17 cellular contexts compared by ENCODE assay signal in genomic region chr11:78402842-78403241, GRCh38. TPM values are rescaled to one million over a fixed set of nuclear protein-coding genes. Genes with fewer than 3 reads are reported as not detected.
DNase-seq lines count a peak whose midpoint lies in the region; ATAC-seq, FAIRE-seq and TF ChIP-seq lines count a peak whose summit lies in the region.
"Had no signal": no experiment of that assay in that cellular context is flagged by ENCODE, and none has a peak within 500 bp of the region (broad histone marks: within the 10 kb centered on the region; RNA-seq: fewer than 3 reads in every experiment).

No MANE protein-coding gene starts in this region.

- H3K18ac ChIP-seq in trophoblast cell (ENCODE audit: low read length): no peak overlapping the region

- no peak for TF ChIP-seq CTCF in DND-41 (IDR thresholded peaks at IDR 0.05; ENCODE audit: borderline replicate concordance, extremely low read depth, low read length, poor library complexity, severe bottlenecking)
- no peak for TF ChIP-seq CTCF in NB4 (IDR thresholded peaks at IDR 0.05; ENCODE audit: low read depth, low read length)
- no peak for TF ChIP-seq CTCF in K562 (IDR thresholded peaks at IDR 0.05 in 2 of 3, conservative IDR thresholded peaks at IDR 0.05 in 1 of 3; ENCODE audit: insufficient read depth in 2 of 3, low read depth in 1 of 3, low read length in 3 of 3)

- POLR2A ChIA-PET in K562 (lab: Yijun Ruan, JAX): interaction anchor here (0.6 to 1.4 kb wide), 2 partner anchors 10 to 30 kb away, joined by 3 to 5 read pairs; no protein-coding TSS in a partner anchor

- TF ChIP-seq RAD21 in K562 (CRISPR knock-in tag; conservative IDR thresholded peaks at IDR 0.05 in 1 of 2, IDR thresholded peaks at IDR 0.05 in 1 of 2): no peak

- H3K9me3 ChIP-seq in DND-41 (ENCODE audit: insufficient read depth, low read length, severe bottlenecking) (no peaks in the 10 kb centered on the region), K562 (replicated peaks; ENCODE audit: control insufficient read depth, insufficient read depth, low read depth, low read length) (no peaks in the 10 kb centered on the region), trophoblast cell (ENCODE audit: insufficient read depth, low read depth, low read length) (peaks cover 2% of the 10 kb centered on the region)
- H3K9me3 ChIP-seq: HAP-1 had no signal

- 91% methylated on average over 4 of the region's 4 CpGs for WGBS in K562 (ENCODE audit: insufficient coverage, low coverage, missing lambda C conversion rate)
- no CpG with 5 or more reads among the region's 4 CpGs for WGBS in trophoblast cell (ENCODE audit: extremely low coverage, insufficient coverage, insufficient read length)

- in situ Hi-C loops in K562 (cut with MboI): no loop called here

- H3K4me2 ChIP-seq in DND-41 (ENCODE audit: insufficient read depth, low read length) (no peak overlapping the region), K562 (ENCODE audit: insufficient read depth, low read length) (no peak overlapping the region), trophoblast cell (ENCODE audit: low read length) (no peak overlapping the region)

- H3K79me2 ChIP-seq in DND-41 (ENCODE audit: insufficient read depth, low read length): peaks cover 100% of the 10 kb centered on the region
- peaks cover 92% of the 10 kb centered on the region for H3K79me2 ChIP-seq in K562 (ENCODE audit: control insufficient read depth, insufficient read depth, low read length)
- peaks cover 26% of the 10 kb centered on the region for H3K79me2 ChIP-seq in trophoblast cell (ENCODE audit: control insufficient read depth, insufficient read depth, low read length, poor library complexity)

- no peak overlapping the region for H2AK5ac ChIP-seq in trophoblast cell (ENCODE audit: low read length)

- no peak overlapping the region for H4K12ac ChIP-seq in trophoblast cell (ENCODE audit: low read depth, low read length)

- intact Hi-C loops in K562 (cut with micrococcal nuclease): no loop called here

- H3K9me1 ChIP-seq in K562 (ENCODE audit: control insufficient read depth, insufficient read depth, low read length): no peaks in the 10 kb centered on the region

- H2BK120ac ChIP-seq in trophoblast cell (ENCODE audit: insufficient read depth, low read length, poor library complexity): no peak overlapping the region

- no peak overlapping the region for H4K91ac ChIP-seq in trophoblast cell (ENCODE audit: low read depth, low read length)

- no peak overlapping the region for H3K14ac ChIP-seq in trophoblast cell (ENCODE audit: low read length)

- H3K23ac ChIP-seq in trophoblast cell (ENCODE audit: low read length): no peak overlapping the region

- H4K8ac ChIP-seq in trophoblast cell (ENCODE audit: low read depth, low read length): no peak overlapping the region

- H3K36me3 ChIP-seq in DND-41 (ENCODE audit: insufficient read depth, low read length): peaks cover 42% of the 10 kb centered on the region
- H3K36me3 ChIP-seq in K562 (ENCODE audit: control insufficient read depth, insufficient read depth, low read length): peaks cover 10% of the 10 kb centered on the region; the same call in 2 of the 3 replicates
- H3K36me3 ChIP-seq in trophoblast cell (ENCODE audit: control insufficient read depth in 1 of 2, insufficient read depth in 2 of 2, low read length in 2 of 2): peaks cover 0 to 3% of the 10 kb centered on the region in 2 experiments
- H3K36me3 ChIP-seq: HAP-1 had no signal

- DNase-seq in DND-41 (no peak), NB4 (ENCODE audit: low read depth) (peak; percentile 21), K562 (ENCODE audit: extremely low read depth in 1 of 4, low spot score in 3 of 4) (no peak), trophoblast cell (no peak), cortex of kidney (lab: John Stamatoyannopoulos, UW) (no peak), HuH-7 (ENCODE audit: low spot score) (no peak)
- DNase-seq: CD8-positive, alpha-beta T cell; COR-L47; DMS 273 treated with DMSO at 0.1 percent for 48 hours; DMS53; GM23248 had no signal

- no peak for FAIRE-seq in K562 (lab: Jason Lieb, UNC)
- FAIRE-seq: G401.6, GM12891, HTR-8/SVneo had no signal

- TF ChIP-seq EP300 in K562 (IDR thresholded peaks at IDR 0.05; ENCODE audit: low read length): no peak

- peak overlapping the region; percentile 76 for H3K4ac ChIP-seq in trophoblast cell (ENCODE audit: low read depth, low read length)

- no TSS peak for BruUV-seq in K562 (replicated peaks; lab: Mats Ljungman, UMichigan)

- peaks cover 70% of the 10 kb centered on the region for H3K4me1 ChIP-seq in DND-41 (ENCODE audit: insufficient read depth, low read length)
- H3K4me1 ChIP-seq in K562 (replicated peaks in 1 of 2; ENCODE audit: control insufficient read depth in 2 of 2, insufficient read depth in 2 of 2, low read length in 2 of 2): peaks cover 16 to 37% of the 10 kb centered on the region in 2 experiments
- peaks cover 13 to 29% of the 10 kb centered on the region in 2 experiments for H3K4me1 ChIP-seq in trophoblast cell (ENCODE audit: control insufficient read depth in 1 of 2, insufficient read depth in 2 of 2, low read length in 2 of 2)

- ATAC-seq in DND-41 (ENCODE audit: insufficient read depth, low read depth) (no peak; the same call in 2 of the 3 replicates), K562 (no peak), HG02981 (IDR thresholded peaks at IDR 0.05; ENCODE audit: unreplicated experiment) (no peak)
- ATAC-seq: CD8-positive, alpha-beta T cell had no signal

- peaks cover 19% of the 10 kb centered on the region for H3K79me1 ChIP-seq in trophoblast cell (ENCODE audit: low read length)

- H2BK12ac ChIP-seq in trophoblast cell (ENCODE audit: low read length): no peak overlapping the region

- peak overlapping the region; percentile 18; the same call in 1 of the 2 replicates for H3K27ac ChIP-seq in DND-41 (ENCODE audit: low read length)
- no peak overlapping the region for H3K27ac ChIP-seq in K562 (ENCODE audit: extremely low read depth, low read depth, low read length)
- H3K27ac ChIP-seq in trophoblast cell (ENCODE audit: low read depth, low read length): no peak overlapping the region
- H3K27ac ChIP-seq: BLaER1 treated with 17β-estradiol and CSF1 and Interleukin-3, amounts not matched to agents 10 nM and 100 nM; GM23248 had no signal

- H2AFZ ChIP-seq in DND-41 (ENCODE audit: low read depth, low read length): no peak overlapping the region
- H2AFZ ChIP-seq in K562 (ENCODE audit: low read depth, low read length): no peak overlapping the region
- no peak overlapping the region for H2AFZ ChIP-seq in trophoblast cell (ENCODE audit: insufficient read depth, low read length, poor library complexity)
- H2AFZ ChIP-seq: GM23248 had no signal

- H4K20me1 ChIP-seq in DND-41 (ENCODE audit: insufficient read depth, low read length): peaks cover 82% of the 10 kb centered on the region
- H4K20me1 ChIP-seq in K562 (replicated peaks; ENCODE audit: control insufficient read depth, insufficient read depth, low read length): no peaks in the 10 kb centered on the region

- H2BK5ac ChIP-seq in trophoblast cell (ENCODE audit: low read depth, low read length, poor library complexity): no peak overlapping the region

- TF ChIP-seq POLR2A in NB4 (IDR thresholded peaks at IDR 0.05; ENCODE audit: extremely low read depth, insufficient read length) (no peak), K562 (conservative IDR thresholded peaks at IDR 0.05) (no peak)

- CTCF ChIA-PET in K562 (lab: Yijun Ruan, JAX; ENCODE audit: low intra/inter-chr PET ratio): no interaction called here

- no peak overlapping the region for H3K9ac ChIP-seq in DND-41 (ENCODE audit: low read depth, low read length)
- H3K9ac ChIP-seq in K562 (ENCODE audit: insufficient read depth in 1 of 2, low read depth in 2 of 2, low read length in 2 of 2): no peak overlapping the region
- no peak overlapping the region for H3K9ac ChIP-seq in trophoblast cell (ENCODE audit: low read length)
- H3K9ac ChIP-seq: BLaER1 treated with 17β-estradiol and CSF1 and Interleukin-3, amounts not matched to agents 10 nM and 100 nM; GM23248 had no signal

- H3K4me3 ChIP-seq in DND-41 (ENCODE audit: low read depth in 1 of 2, low read length in 2 of 2): no peak overlapping the region
- no peak overlapping the region for H3K4me3 ChIP-seq in NB4 (ENCODE audit: low read depth, low read length)
- H3K4me3 ChIP-seq in K562: no peak overlapping the region
- no peak overlapping the region for H3K4me3 ChIP-seq in trophoblast cell (ENCODE audit: low read depth, low read length)
- H3K4me3 ChIP-seq: BLaER1 treated with 17β-estradiol and CSF1 and Interleukin-3, amounts not matched to agents 10 nM and 100 nM; GM23248; HAP-1 had no signal

- H3K27me3 ChIP-seq in DND-41 (ENCODE audit: insufficient read depth, low read length, poor library complexity) (no peaks in the 10 kb centered on the region), K562 (ENCODE audit: control insufficient read depth in 2 of 2, insufficient read depth in 2 of 2, low read length in 2 of 2) (no peaks in the 10 kb centered on the region), trophoblast cell (ENCODE audit: insufficient read depth, low read length) (no peaks in the 10 kb centered on the region)
- H3K27me3 ChIP-seq: BLaER1 treated with 17β-estradiol and CSF1 and Interleukin-3, amounts not matched to agents 10 nM and 100 nM had no signal

RNA-seq across cellular contexts. Expression of gene GAB2, which starts 14.8 kb away (rescaled TPM):
- 43.7 and 72.8 TPM in 2 replicates for total RNA-seq in K562 (2011; cell fraction: chromatin; rRNA removed; ENCODE audit: low replicate concordance)
- total RNA-seq in K562 (2011; cell fraction: nucleolus; rRNA removed): 21.3 and 24.9 TPM in 2 replicates
- 28.6 and 29.0 TPM in 2 replicates for total RNA-seq in K562 (2011; cell fraction: nucleoplasm; rRNA removed)
- total RNA-seq in K562 (2014; rRNA removed) (13.7 and 15.0 TPM in 2 replicates), K562 (2014; rRNA removed; fragmentation: Illumina TruSeq; extraction: Trizol) (17.6 and 18.6 TPM in 2 replicates), K562 (2015; rRNA removed; fragmentation: Illumina TruSeq; extraction: Trizol) (18.1 and 18.7 TPM in 2 replicates), K562 (2021) (25.4 and 35.2 TPM in 2 replicates)
- polyA plus RNA-seq in K562 (2011; rRNA removed) (11.9 and 15.5 TPM in 2 replicates), K562 (2014; fragmentation: Illumina TruSeq; extraction: Trizol) (24.7 and 25.9 TPM in 2 replicates), K562 (2014; fragmentation: Nextera tagmentation; extraction: Ambion mirVana) (1 to 10 TPM; 2.3 to 6.5 TPM), K562 (2014; rRNA removed) (10.9 and 16.1 TPM in 2 replicates)
- 10.3 and 11.7 TPM in 2 replicates for polyA plus RNA-seq in K562 (2011; cell fraction: cytosol; rRNA removed)
- polyA plus RNA-seq in K562 (2011; cell fraction: nucleus; rRNA removed): 25.3 and 30.6 TPM in 2 replicates
- 23.9 and 82.9 TPM in 2 replicates for polyA plus RNA-seq in K562 (2012)
- 25.7 and 32.4 TPM in 2 replicates for polyA minus RNA-seq in K562 (2011; rRNA and poly(A)+ RNA removed)
- polyA minus RNA-seq in K562 (2011; cell fraction: cytosol; rRNA and poly(A)+ RNA removed): 9.1 and 16.6 TPM in 2 replicates
- 10.6 and 19.3 TPM in 2 replicates for polyA minus RNA-seq in K562 (2011; cell fraction: nucleus; rRNA and poly(A)+ RNA removed)
- polyA plus RNA-seq in trophoblast cell (2013): 105 and 110 TPM in 2 replicates
